8 cellular contexts compared by ENCODE assay signal in the genomic region with DNA sequence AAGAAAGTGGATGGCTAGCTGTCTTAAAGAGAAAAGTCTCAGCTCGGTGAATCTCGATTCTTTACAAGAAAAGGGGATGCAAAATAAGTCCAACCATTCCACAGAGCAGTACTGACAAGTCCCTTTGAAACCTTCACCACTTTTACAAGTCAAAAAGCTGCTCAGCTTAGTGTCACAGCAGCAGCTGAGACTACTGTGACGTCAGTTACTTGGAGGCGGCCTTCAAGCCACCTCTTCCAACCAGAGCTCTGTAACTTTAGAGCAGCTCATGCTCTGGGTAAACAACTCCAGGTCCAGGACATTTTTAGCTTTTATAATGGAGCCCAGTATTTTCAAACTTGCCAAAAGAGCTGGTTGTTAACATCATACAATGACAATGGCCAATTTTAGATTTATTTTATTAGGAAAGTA. TPM values are rescaled to one million over a fixed set of nuclear protein-coding genes. Genes with fewer than 3 reads are reported as not detected.
A peak's percentile ranks its signal among the peaks of the same experiment; 100 is the strongest.
DNase-seq lines count a peak whose midpoint lies in the region; ATAC-seq, FAIRE-seq and TF ChIP-seq lines count a peak whose summit lies in the region.

KIAA0408 (minus strand) TSS at position 159 of the 411 bp plus-strand sequence. CDS start 5,408 bp downstream, outside the sequence.

- H3K4me1 Mint-ChIP-seq in glutamatergic neuron (ENCODE audit: low read depth, unreplicated experiment), result peaks cover 33% of the 10 kb centered on the region
- H3K4me1 Mint-ChIP-seq in activated naive CD8-positive, alpha-beta T cell treated with anti-CD3 and anti-CD28 coated beads, Interleukin-2, amount 50 U/mL, for 24 hours, result peaks cover 9% of the 10 kb centered on the region

- DNase-seq in EH (ENCODE audit: low read depth) (peak; percentile 83), SK-MEL-5 (ENCODE audit: low read depth, low spot score) (peak; percentile 37), glutamatergic neuron (peak; percentile 25), psoas muscle (peak; percentile 52 to 85), BE2C (no peak), DMS114 treated with DMSO at 0.1 percent for 48 hours (lab: John Stamatoyannopoulos, UW; ENCODE audit: unreplicated experiment) (no peak), RCC 7860 (ENCODE audit: low spot score) (no peak)
- DNase-seq in activated naive CD8-positive, alpha-beta T cell treated with anti-CD3 and anti-CD28 coated beads, Interleukin-2, amount 50 U/mL, for 24 hours, result no peak

- TF ChIP-seq CTCF in glutamatergic neuron (IDR thresholded peaks at IDR 0.05; ENCODE audit: partially characterized antibody, unreplicated experiment), result no peak
- TF ChIP-seq CTCF in psoas muscle (IDR thresholded peaks at IDR 0.05), result no peak
- TF ChIP-seq CTCF in BE2C (IDR thresholded peaks at IDR 0.05; ENCODE audit: low read depth, low read length), result no peak

- no peaks in the 10 kb centered on the region for H3K36me3 ChIP-seq in psoas muscle (ENCODE audit: insufficient read depth in 1 of 2, low read depth in 1 of 2)
- peaks cover 40% of the 10 kb centered on the region for H3K36me3 ChIP-seq in BE2C

- no peak for FAIRE-seq in RCC 7860 (lab: Jason Lieb, UNC)

- H3K9me3 Mint-ChIP-seq in glutamatergic neuron (ENCODE audit: unreplicated experiment), result no peaks in the 10 kb centered on the region
- no peaks in the 10 kb centered on the region for H3K9me3 Mint-ChIP-seq in activated naive CD8-positive, alpha-beta T cell treated with anti-CD3 and anti-CD28 coated beads, Interleukin-2, amount 50 U/mL, for 24 hours

- peaks cover 40% of the 10 kb centered on the region for H3K4me1 ChIP-seq in psoas muscle
- H3K4me1 ChIP-seq in BE2C, result no peaks in the 10 kb centered on the region

- peak within 1 kb of the TSS; percentile 79 for H3K4me3 ChIP-seq in psoas muscle
- no peak within 1 kb of the TSS for H3K4me3 ChIP-seq in BE2C (ENCODE audit: low read depth, low read length)

- H3K27ac Mint-ChIP-seq in glutamatergic neuron (ENCODE audit: unreplicated experiment), result peak within 1 kb of the TSS; percentile 85
- H3K27ac Mint-ChIP-seq in activated naive CD8-positive, alpha-beta T cell treated with anti-CD3 and anti-CD28 coated beads, Interleukin-2, amount 50 U/mL, for 24 hours, result no peak within 1 kb of the TSS

- peak within 1 kb of the TSS; percentile 97 for H3K27ac ChIP-seq in psoas muscle

- in situ Hi-C loops in SK-MEL-5 (cut with HindIII; ENCODE audit: low pct_unique_long_range_greater_than_20kb, low sequenced_read_pairs), result no loop called here

- H3K9me3 ChIP-seq in psoas muscle (no peaks in the 10 kb centered on the region), BE2C (no peaks in the 10 kb centered on the region)

- intact Hi-C loops in psoas muscle (cut with DNase I), result loop anchor here in 1 of 2 donors (10.0 kb wide), 1 partner anchor 114 kb away; the partner anchor contains the start of gene ECHDC1

- H3K27me3 Mint-ChIP-seq in glutamatergic neuron (ENCODE audit: unreplicated experiment), result peaks cover 2% of the 10 kb centered on the region
- H3K27me3 Mint-ChIP-seq in activated naive CD8-positive, alpha-beta T cell treated with anti-CD3 and anti-CD28 coated beads, Interleukin-2, amount 50 U/mL, for 24 hours, result no peaks in the 10 kb centered on the region

- H3K27me3 ChIP-seq in psoas muscle (ENCODE audit: insufficient read depth in 3 of 3, low read length in 2 of 3), result no peaks in the 10 kb centered on the region
- H3K27me3 ChIP-seq in BE2C, result no peaks in the 10 kb centered on the region

- peak; percentile 91 to 94 (median 92) for ATAC-seq in psoas muscle
- ATAC-seq in activated naive CD8-positive, alpha-beta T cell treated with anti-CD3 and anti-CD28 coated beads, Interleukin-2, amount 50 U/mL, for 24 hours, result no peak

- 4 to 8% (median 7%) methylated on average over 4 of the region's 4 CpGs for WGBS in psoas muscle, 3 donors

- H3K36me3 Mint-ChIP-seq in glutamatergic neuron (ENCODE audit: unreplicated experiment), result no peaks in the 10 kb centered on the region
- H3K36me3 Mint-ChIP-seq in activated naive CD8-positive, alpha-beta T cell treated with anti-CD3 and anti-CD28 coated beads, Interleukin-2, amount 50 U/mL, for 24 hours (ENCODE audit: low read depth), result no peaks in the 10 kb centered on the region

- peak within 1 kb of the TSS; percentile 61 for H3K4me3 Mint-ChIP-seq in glutamatergic neuron (ENCODE audit: unreplicated experiment)
- no peak within 1 kb of the TSS for H3K4me3 Mint-ChIP-seq in activated naive CD8-positive, alpha-beta T cell treated with anti-CD3 and anti-CD28 coated beads, Interleukin-2, amount 50 U/mL, for 24 hours

RNA-seq across cellular contexts. Expression of gene KIAA0408, which starts in this region (rescaled TPM):
- total RNA-seq in SK-MEL-5 (2014; rRNA removed; shearing (Covaris generic)), result 3.2 and 3.7 TPM in 2 replicates
- polyA plus RNA-seq in SK-MEL-5 (2015; cell fraction: cytosol; rRNA removed), result 2.3 and 3.1 TPM in 2 replicates
- polyA plus RNA-seq in SK-MEL-5 (2015; cell fraction: nucleus; rRNA removed), result 18.5 and 19.8 TPM in 2 replicates
- 110 TPM for total RNA-seq in glutamatergic neuron (ENCODE audit: unreplicated experiment)
- total RNA-seq in psoas muscle, result 10 to 100 TPM; 10.4 to 31.5 (median 14.7) TPM
- polyA plus RNA-seq in psoas muscle, result 10 to 100 TPM in 2 of 3 donors, 1 to 10 TPM in 1; 4.4 to 48.0 (median 24.6) TPM
- polyA plus RNA-seq in BE2C (2012; ENCODE audit: insufficient read depth, insufficient read length, low read depth), result 33.3 TPM

Comparison
In these comparisons a context has a peak if more than half of its experiments do, and no peak if none do; other contexts are left out.
1. DNase-seq: peak in EH (single experiment), SK-MEL-5 (single experiment), glutamatergic neuron (single experiment) and psoas muscle (2 of 2); none in activated naive CD8-positive, alpha-beta T cell treated with anti-CD3 and anti-CD28 coated beads, Interleukin-2, amount 50 U/mL, for 24 hours (single experiment), BE2C (single experiment), DMS114 treated with DMSO at 0.1 percent for 48 hours (single experiment) and RCC 7860 (single experiment).